Comparison of ENCODE assay signal across 19 cellular contexts in genomic region chr4:186772936-186773335, GRCh38. TPM values are rescaled to one million over a fixed set of nuclear protein-coding genes. Genes with fewer than 3 reads are reported as not detected.
"Had no signal": no experiment of that assay in that cellular context is flagged by ENCODE, and none has a peak within 500 bp of the region (broad histone marks: within the 10 kb centered on the region; RNA-seq: fewer than 3 reads in every experiment).

No MANE protein-coding gene starts in this region.

- DNase-seq: colonic mucosa; dermis blood vessel endothelial cell; erythroblast; gastrocnemius medialis; heart right ventricle; hypothalamus; islet precursor cell; mammary epithelial cell; naive thymus-derived CD4-positive, alpha-beta T cell; nephron progenitor cell; small intestine; stimulated activated CD4-positive, alpha-beta T cell treated with anti-CD3 and anti-CD28 coated beads, Interleukin-12 subunit alpha, Interleukin-12 subunit beta, amount 100 ng/mL, for 4 hours; stimulated activated naive CD4-positive, alpha-beta T cell treated with Interleukin-2 at 50 U/mL for 16 hours; tibial artery; upper lobe of left lung had no signal

- H3K36me3 ChIP-seq: colonic mucosa, gastrocnemius medialis, heart right ventricle, neutrophil, right atrium auricular region, tibial artery, upper lobe of left lung, vagina had no signal

- ATAC-seq: gastrocnemius medialis; heart right ventricle; left lobe of liver; naive thymus-derived CD4-positive, alpha-beta T cell had no signal

- H3K9me3 ChIP-seq: colonic mucosa, gastrocnemius medialis, heart right ventricle, neutrophil, right atrium auricular region, tibial artery, upper lobe of left lung, vagina had no signal

- H3K27me3 ChIP-seq: colonic mucosa, gastrocnemius medialis, heart right ventricle, neutrophil, right atrium auricular region, tibial artery, upper lobe of left lung, vagina had no signal

- H3K4me3 ChIP-seq: colonic mucosa, gastrocnemius medialis, heart right ventricle, right atrium auricular region, tibial artery, upper lobe of left lung, vagina had no signal

- H3K27ac ChIP-seq: colonic mucosa, gastrocnemius medialis, heart right ventricle, neutrophil, right atrium auricular region, tibial artery, upper lobe of left lung, vagina had no signal

- FAIRE-seq: small intestine had no signal

- H3K4me1 ChIP-seq: colonic mucosa, gastrocnemius medialis, heart right ventricle, right atrium auricular region, upper lobe of left lung, vagina had no signal

RNA-seq across cellular contexts. Expression of gene FAT1, which starts 49.3 kb away (rescaled TPM):
- polyA plus RNA-seq: naive thymus-derived CD4-positive, alpha-beta T cell had no signal
